In the genomic region with DNA sequence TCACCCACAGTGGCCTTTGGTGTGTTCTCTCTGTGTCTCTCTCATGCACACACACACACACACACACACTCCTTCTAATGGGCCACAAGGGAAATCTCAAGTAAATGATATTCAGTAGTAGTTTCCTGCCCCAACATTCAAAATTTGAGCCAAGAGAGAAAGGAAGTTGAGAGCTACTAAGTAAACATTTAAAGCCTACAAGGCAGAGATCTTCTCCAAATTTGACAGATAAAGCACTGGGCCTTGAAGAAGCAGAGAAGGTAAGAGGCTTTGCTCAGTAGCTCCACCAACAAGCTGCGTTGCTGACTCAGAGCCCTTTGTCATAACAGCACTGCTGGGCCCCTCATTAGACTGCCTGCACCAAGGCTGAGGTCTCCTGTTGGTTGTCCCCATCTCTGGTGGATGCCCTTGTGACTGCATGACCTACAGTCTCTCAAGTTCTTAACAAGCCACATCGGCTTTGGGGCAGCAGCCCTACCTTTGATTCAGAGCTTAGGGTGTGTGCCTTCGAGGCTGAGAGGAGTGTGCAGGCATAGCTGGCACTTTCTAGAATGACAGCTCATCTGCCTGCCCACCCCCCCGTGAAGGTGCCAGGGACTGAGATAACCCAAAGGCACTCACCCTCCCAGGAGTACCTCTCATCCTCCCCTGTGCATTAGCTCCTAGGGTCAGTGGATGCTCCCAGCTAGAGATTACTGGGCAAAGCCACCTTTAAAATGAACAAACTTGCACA, we compare ENCODE assay signal across 11 cellular contexts. TPM values are rescaled to one million over a fixed set of nuclear protein-coding genes. Genes with fewer than 3 reads are reported as not detected.
DNase-seq lines count a peak whose midpoint lies in the region; ATAC-seq and TF ChIP-seq lines count a peak whose summit lies in the region.
"Had no signal": no experiment of that assay in that cellular context is flagged by ENCODE, and none has a peak within 500 bp of the region (broad histone marks: within the 10 kb centered on the region; RNA-seq: fewer than 3 reads in every experiment).

No MANE protein-coding gene starts in this region.

- H3K27ac ChIP-seq in adrenal gland: no peak overlapping the region

- no peaks in the 10 kb centered on the region for H3K27me3 Mint-ChIP-seq in chondrocyte (ENCODE audit: low read depth)

- no peak overlapping the region for H3K4me3 Mint-ChIP-seq in chondrocyte (ENCODE audit: unreplicated experiment)

- peaks cover 11% of the 10 kb centered on the region for H3K36me3 Mint-ChIP-seq in chondrocyte (ENCODE audit: low read depth)

- H3K4me3 ChIP-seq in adrenal gland: no peak overlapping the region
- H3K4me3 ChIP-seq: lung had no signal

- intact Hi-C loops in adrenal gland (cut with DNase I): no loop called here

- no peaks in the 10 kb centered on the region for H3K9me3 ChIP-seq in adrenal gland (replicated peaks in 1 of 3)

- ATAC-seq in GM19351 (IDR thresholded peaks at IDR 0.05; ENCODE audit: unreplicated experiment) (peak; percentile 45), HG03159 (IDR thresholded peaks at IDR 0.05; ENCODE audit: unreplicated experiment) (peak; percentile 54)
- ATAC-seq: Panc1 had no signal

- H3K27me3 ChIP-seq in adrenal gland: no peaks in the 10 kb centered on the region

- no peak for TF ChIP-seq POLR2A in adrenal gland (IDR thresholded peaks at IDR 0.05)

- peaks cover 2% of the 10 kb centered on the region for H3K9me3 Mint-ChIP-seq in chondrocyte (ENCODE audit: low read depth)

- TF ChIP-seq CTCF in GM10266 (IDR thresholded peaks at IDR 0.05; ENCODE audit: control insufficient read depth, insufficient read depth, low read depth, missing control alignments): no peak
- no peak for TF ChIP-seq CTCF in chondrocyte (IDR thresholded peaks at IDR 0.05)
- TF ChIP-seq CTCF in adrenal gland (IDR thresholded peaks at IDR 0.05): no peak

- H3K36me3 ChIP-seq in adrenal gland (replicated peaks in 1 of 2): peaks cover 0 to 4% of the 10 kb centered on the region in 2 donors

- DNase-seq in GM10266 (ENCODE audit: extremely low spot score) (peak; percentile 44), dermis blood vessel endothelial cell (peak; percentile 37), chondrocyte (ENCODE audit: low spot score) (no peak), adrenal gland (no peak), NCI-H128 (lab: John Stamatoyannopoulos, UW; ENCODE audit: unreplicated experiment) (no peak), hippocampal formation (lab: John Stamatoyannopoulos, UW) (no peak)
- DNase-seq: stimulated activated naive CD4-positive, alpha-beta T cell had no signal

- H3K27ac Mint-ChIP-seq in chondrocyte (ENCODE audit: unreplicated experiment): no peak overlapping the region

- H3K4me1 ChIP-seq in adrenal gland (replicated peaks in 1 of 2): peaks cover 0 to 8% of the 10 kb centered on the region in 2 donors

- WGBS in adrenal gland, 4 donors: 74 to 95% (median 77%) methylated on average over 3 to 4 of the region's 4 CpGs

- peaks cover 24% of the 10 kb centered on the region for H3K4me1 Mint-ChIP-seq in chondrocyte (ENCODE audit: low read depth)

RNA-seq across cellular contexts. Expression of a gene that starts 32.3 kb away (rescaled TPM):
- total RNA-seq in dermis blood vessel endothelial cell (1.0 and 1.2 TPM in 2 replicates), chondrocyte (1.0 to 2.2 TPM (median 2.2 TPM) in 3 replicates), adrenal gland (10 to 100 TPM in 3 of 8 donors, 1 to 10 TPM in 5; 3.8 to 32.5 (median 8.3) TPM)
- 1 to 10 TPM; 3.0 to 7.9 (median 7.3) TPM for polyA plus RNA-seq in adrenal gland

Comparison
In these comparisons a context has a peak if more than half of its experiments do, and no peak if none do; other contexts are left out.
1. DNase-seq: peak in GM10266 (single experiment) and dermis blood vessel endothelial cell (single experiment); none in chondrocyte (single experiment), adrenal gland (0 of 7), NCI-H128 (single experiment) and hippocampal formation (0 of 2).